ENCODE assay signal across 1 cellular context in genomic region chr3:58691997-58692396, GRCh38.
TF ChIP-seq lines count a peak whose summit lies in the region.

No MANE protein-coding gene starts in this region.

TF ChIP-seq in GM23338, 12 proteins besides CTCF, POLR2A, EP300 and RAD21 (continued from another document):
- TF ChIP-seq ZNF462 (CRISPR knock-in tag; IDR thresholded peaks at IDR 0.05): no peak
TF ChIP-seq in GM23338: peak in this region for 0.
